In the genomic region with DNA sequence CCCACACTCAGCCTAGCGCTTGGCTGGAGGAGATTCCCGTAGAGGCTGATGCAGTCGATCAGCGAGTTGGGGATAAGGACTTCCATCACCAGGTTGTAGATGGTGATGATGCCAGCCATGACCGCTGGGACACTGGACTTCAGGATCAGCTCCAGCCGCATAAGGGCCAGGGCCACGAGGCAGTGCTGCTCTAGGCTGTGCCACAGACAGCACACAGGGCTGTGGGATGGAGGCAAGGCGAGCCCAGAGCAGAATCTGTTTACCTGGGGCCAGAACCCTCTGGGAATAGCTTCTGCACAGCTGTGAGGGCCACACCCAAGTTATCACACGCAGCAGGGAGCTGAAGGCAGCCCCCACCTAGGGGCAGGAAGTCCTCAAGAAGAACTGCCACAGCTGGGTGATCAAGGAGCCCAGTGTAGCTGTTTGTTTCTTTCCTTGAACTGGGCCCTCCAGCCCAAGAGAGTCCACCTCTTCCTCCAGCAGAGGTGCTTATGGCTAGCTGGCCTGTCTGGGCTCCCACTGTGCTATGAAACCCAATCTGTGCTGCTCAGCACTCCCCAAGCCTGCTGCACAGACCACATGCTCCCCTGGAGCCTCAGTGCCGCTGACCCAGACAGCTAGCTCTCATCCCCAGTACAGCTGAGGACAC, we compare ENCODE assay signal across 1 cellular context.
TF ChIP-seq lines count a peak whose summit lies in the region.

No MANE protein-coding gene starts in this region.

TF ChIP-seq in GM12878, 131 proteins besides CTCF, POLR2A, EP300 and RAD21 (continued from another document):
- TF ChIP-seq PAX5 (IDR thresholded peaks at IDR 0.05; ENCODE audit: borderline replicate concordance, low read depth, low read length) (peak; percentile 53; the same call in 1 of the 2 replicates), SMAD1 (IDR thresholded peaks at IDR 0.05; ENCODE audit: low read depth, partially characterized antibody) (no peak), TAF1 (IDR thresholded peaks at IDR 0.05; ENCODE audit: borderline replicate concordance, low read depth, low read length) (0 out of 2 replicates have a peak, but pooled peaks have one; percentile 21), TCF3 (IDR thresholded peaks at IDR 0.05; ENCODE audit: borderline replicate concordance, insufficient read depth, low read depth, low read length) (peak; percentile 44; the same call in 1 of the 2 replicates), BACH1 (IDR thresholded peaks at IDR 0.05; ENCODE audit: borderline replicate concordance) (0 out of 2 replicates have a peak, but pooled peaks have one; percentile 25), TCF12 (IDR thresholded peaks at IDR 0.05; ENCODE audit: low read depth, low read length) (0 out of 2 replicates have a peak, but pooled peaks have one; percentile 60), TCF7 (IDR thresholded peaks at IDR 0.05; ENCODE audit: borderline replicate concordance) (peak; percentile 87)
TF ChIP-seq in GM12878: peak in this region for 9.
